In the genomic region with DNA sequence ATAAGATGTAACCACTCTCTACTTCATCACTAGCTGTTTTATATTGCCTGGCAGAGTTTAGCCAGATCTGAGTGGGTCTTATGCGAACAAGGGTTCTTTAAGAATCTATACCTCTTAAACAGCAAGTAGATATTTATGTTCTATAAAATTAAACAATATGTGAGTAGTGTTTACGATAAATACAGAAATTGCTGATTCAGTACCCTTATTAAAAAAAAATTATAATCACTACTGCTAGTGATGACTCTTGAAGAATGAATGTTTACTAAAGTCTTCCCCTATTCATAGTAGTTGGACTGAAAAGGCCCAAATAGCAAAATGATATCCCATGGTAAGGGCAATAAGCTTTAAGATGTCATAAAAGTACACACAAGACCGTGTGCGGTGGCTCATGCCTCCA, we compare ENCODE assay signal across 2 cellular contexts.
TF ChIP-seq lines count a peak whose summit lies in the region.

No MANE protein-coding gene starts in this region.

TF ChIP-seq in A549, 52 proteins besides CTCF, POLR2A, EP300 and RAD21 (continued from another document):
- no peak for TF ChIP-seq REST (IDR thresholded peaks at IDR 0.05)
- peak; percentile 54 for TF ChIP-seq MAFK (IDR thresholded peaks at IDR 0.05; ENCODE audit: partially characterized antibody)
- TF ChIP-seq, protein P1, sequence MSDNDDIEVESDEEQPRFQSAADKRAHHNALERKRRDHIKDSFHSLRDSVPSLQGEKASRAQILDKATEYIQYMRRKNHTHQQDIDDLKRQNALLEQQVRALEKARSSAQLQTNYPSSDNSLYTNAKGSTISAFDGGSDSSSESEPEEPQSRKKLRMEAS (IDR thresholded peaks at IDR 0.05) = no peak

TF ChIP-seq in GM23338, 12 proteins besides CTCF, POLR2A, EP300 and RAD21 (continued from another document):
- TF ChIP-seq, protein P2, sequence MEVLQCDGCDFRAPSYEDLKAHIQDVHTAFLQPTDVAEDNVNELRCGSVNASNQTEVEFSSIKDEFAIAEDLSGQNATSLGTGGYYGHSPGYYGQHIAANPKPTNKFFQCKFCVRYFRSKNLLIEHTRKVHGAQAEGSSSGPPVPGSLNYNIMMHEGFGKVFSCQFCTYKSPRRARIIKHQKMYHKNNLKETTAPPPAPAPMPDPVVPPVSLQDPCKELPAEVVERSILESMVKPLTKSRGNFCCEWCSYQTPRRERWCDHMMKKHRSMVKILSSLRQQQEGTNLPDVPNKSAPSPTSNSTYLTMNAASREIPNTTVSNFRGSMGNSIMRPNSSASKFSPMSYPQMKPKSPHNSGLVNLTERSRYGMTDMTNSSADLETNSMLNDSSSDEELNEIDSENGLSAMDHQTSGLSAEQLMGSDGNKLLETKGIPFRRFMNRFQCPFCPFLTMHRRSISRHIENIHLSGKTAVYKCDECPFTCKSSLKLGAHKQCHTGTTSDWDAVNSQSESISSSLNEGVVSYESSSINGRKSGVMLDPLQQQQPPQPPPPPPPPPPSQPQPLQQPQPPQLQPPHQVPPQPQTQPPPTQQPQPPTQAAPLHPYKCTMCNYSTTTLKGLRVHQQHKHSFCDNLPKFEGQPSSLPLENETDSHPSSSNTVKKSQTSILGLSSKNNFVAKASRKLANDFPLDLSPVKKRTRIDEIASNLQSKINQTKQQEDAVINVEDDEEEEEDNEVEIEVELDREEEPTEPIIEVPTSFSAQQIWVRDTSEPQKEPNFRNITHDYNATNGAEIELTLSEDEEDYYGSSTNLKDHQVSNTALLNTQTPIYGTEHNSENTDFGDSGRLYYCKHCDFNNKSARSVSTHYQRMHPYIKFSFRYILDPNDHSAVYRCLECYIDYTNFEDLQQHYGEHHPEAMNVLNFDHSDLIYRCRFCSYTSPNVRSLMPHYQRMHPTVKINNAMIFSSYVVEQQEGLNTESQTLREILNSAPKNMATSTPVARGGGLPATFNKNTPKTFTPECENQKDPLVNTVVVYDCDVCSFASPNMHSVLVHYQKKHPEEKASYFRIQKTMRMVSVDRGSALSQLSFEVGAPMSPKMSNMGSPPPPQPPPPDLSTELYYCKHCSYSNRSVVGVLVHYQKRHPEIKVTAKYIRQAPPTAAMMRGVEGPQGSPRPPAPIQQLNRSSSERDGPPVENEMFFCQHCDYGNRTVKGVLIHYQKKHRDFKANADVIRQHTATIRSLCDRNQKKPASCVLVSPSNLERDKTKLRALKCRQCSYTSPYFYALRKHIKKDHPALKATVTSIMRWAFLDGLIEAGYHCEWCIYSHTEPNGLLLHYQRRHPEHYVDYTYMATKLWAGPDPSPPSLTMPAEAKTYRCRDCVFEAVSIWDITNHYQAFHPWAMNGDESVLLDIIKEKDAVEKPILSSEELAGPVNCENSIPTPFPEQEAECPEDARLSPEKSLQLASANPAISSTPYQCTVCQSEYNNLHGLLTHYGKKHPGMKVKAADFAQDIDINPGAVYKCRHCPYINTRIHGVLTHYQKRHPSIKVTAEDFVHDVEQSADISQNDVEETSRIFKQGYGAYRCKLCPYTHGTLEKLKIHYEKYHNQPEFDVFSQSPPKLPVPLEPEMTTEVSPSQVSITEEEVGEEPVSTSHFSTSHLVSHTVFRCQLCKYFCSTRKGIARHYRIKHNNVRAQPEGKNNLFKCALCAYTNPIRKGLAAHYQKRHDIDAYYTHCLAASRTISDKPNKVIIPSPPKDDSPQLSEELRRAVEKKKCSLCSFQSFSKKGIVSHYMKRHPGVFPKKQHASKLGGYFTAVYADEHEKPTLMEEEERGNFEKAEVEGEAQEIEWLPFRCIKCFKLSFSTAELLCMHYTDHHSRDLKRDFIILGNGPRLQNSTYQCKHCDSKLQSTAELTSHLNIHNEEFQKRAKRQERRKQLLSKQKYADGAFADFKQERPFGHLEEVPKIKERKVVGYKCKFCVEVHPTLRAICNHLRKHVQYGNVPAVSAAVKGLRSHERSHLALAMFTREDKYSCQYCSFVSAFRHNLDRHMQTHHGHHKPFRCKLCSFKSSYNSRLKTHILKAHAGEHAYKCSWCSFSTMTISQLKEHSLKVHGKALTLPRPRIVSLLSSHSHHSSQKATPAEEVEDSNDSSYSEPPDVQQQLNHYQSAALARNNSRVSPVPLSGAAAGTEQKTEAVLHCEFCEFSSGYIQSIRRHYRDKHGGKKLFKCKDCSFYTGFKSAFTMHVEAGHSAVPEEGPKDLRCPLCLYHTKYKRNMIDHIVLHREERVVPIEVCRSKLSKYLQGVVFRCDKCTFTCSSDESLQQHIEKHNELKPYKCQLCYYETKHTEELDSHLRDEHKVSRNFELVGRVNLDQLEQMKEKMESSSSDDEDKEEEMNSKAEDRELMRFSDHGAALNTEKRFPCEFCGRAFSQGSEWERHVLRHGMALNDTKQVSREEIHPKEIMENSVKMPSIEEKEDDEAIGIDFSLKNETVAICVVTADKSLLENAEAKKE (CRISPR knock-in tag; IDR thresholded peaks at IDR 0.05) = no peak
- TF ChIP-seq EZH2phosphoT487 (IDR thresholded peaks at IDR 0.05; ENCODE audit: unreplicated experiment) = no peak
- TF ChIP-seq CREB1 (CRISPR knock-in tag; IDR thresholded peaks at IDR 0.05; ENCODE audit: low read depth) = no peak
- no peak for TF ChIP-seq STAT1 (IDR thresholded peaks at IDR 0.05; ENCODE audit: unreplicated experiment)
- TF ChIP-seq, protein P3, sequence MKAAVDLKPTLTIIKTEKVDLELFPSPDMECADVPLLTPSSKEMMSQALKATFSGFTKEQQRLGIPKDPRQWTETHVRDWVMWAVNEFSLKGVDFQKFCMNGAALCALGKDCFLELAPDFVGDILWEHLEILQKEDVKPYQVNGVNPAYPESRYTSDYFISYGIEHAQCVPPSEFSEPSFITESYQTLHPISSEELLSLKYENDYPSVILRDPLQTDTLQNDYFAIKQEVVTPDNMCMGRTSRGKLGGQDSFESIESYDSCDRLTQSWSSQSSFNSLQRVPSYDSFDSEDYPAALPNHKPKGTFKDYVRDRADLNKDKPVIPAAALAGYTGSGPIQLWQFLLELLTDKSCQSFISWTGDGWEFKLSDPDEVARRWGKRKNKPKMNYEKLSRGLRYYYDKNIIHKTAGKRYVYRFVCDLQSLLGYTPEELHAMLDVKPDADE (IDR thresholded peaks at IDR 0.05) = no peak
- no peak for TF ChIP-seq JUNB (IDR thresholded peaks at IDR 0.05; ENCODE audit: unreplicated experiment)
- no peak for TF ChIP-seq POLR2AphosphoS5 (IDR thresholded peaks at IDR 0.05; ENCODE audit: low read depth)
